Comparison of ENCODE assay signal across 1 cellular context in the genomic region with DNA sequence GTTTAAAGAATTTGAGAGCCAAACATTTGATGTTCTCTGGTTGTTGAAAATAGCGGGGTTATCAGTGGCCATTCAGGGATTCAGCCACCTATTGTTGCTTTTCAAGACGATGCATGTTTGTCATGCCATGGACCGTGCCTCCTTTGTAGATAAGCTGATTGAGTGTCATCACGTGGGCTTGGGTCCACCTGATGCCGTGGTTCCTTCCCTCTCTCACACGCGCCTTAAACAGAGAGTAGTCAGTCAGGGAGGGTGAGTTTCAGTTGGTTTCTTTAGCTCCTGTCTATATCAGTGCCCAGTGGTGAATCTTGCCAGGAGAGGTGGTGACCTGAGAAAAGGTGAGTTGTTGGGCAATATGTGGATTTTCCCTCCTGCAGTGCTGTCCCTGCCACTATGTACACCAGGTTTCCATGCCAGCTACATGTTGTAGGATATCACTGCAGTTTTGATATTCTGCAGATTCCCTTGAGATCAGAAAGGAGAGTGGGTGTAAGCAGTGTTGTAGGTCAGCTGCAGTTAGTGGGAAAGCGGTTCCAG.
TF ChIP-seq lines count a peak whose summit lies in the region.

No MANE protein-coding gene starts in this region.

TF ChIP-seq in K562, 482 proteins besides CTCF, POLR2A, EP300 and RAD21 (continued from another document):
- no peak for TF ChIP-seq BMI1 (IDR thresholded peaks at IDR 0.05; ENCODE audit: low read length)
- TF ChIP-seq U2AF1 (optimal IDR thresholded peaks at IDR 0.05; ENCODE audit: low read depth, low read length): no peak
TF ChIP-seq in K562: peak in this region for 5.
